ENCODE assay signal across 20 cellular contexts in genomic region chr14:72532686-72533454, GRCh38.
"Had no signal": no experiment of that assay in that cellular context is flagged by ENCODE, and none has a peak within 500 bp of the region (broad histone marks: within the 10 kb centered on the region; RNA-seq: fewer than 3 reads in every experiment).

No MANE protein-coding gene starts in this region.

- H3K36me3 Mint-ChIP-seq: mesothelial cell of epicardium had no signal

- H3K9me3 ChIP-seq: pancreas had no signal

- FAIRE-seq: astrocyte, bronchial epithelial cell, colon, endometrium, islet of Langerhans, pancreas, TTC549 had no signal

- H3K27me3 ChIP-seq: pancreas, sigmoid colon, upper lobe of left lung had no signal

- H3K4me3 Mint-ChIP-seq: mesothelial cell of epicardium; stimulated activated naive CD8-positive, alpha-beta T cell treated with anti-CD3 and anti-CD28 coated beads, Interleukin-15, Interleukin-2, amounts not matched to agents 100 ng/mL and 50 ng/mL, for 24 hours; WTC11 had no signal

- DNase-seq: activated CD4-positive, alpha-beta T cell treated with anti-CD3 and anti-CD28 coated beads for 4 hours; activated gamma-delta T cell treated with Interleukin-2 at 50 U/mL for 16 hours; activated T-cell treated with anti-CD3 and anti-CD28 coated beads, Interleukin-2, amount 50 U/mL, for 48 hours; left colon; lower lobe of right lung; pancreas; sigmoid colon; spleen; upper lobe of left lung had no signal

- H3K27ac ChIP-seq: lower lobe of right lung, pancreas, sigmoid colon, spleen, suprapubic skin, upper lobe of left lung had no signal

- H3K36me3 ChIP-seq: lower lobe of right lung, pancreas, sigmoid colon, spleen, suprapubic skin, upper lobe of left lung had no signal

- H3K4me1 ChIP-seq: pancreas, suprapubic skin had no signal

- ATAC-seq: left colon, lower lobe of right lung, pancreas, SK-N-SH treated with all-trans-retinoic acid at 6 μM for 48 hours, WTC11 had no signal

- H3K4me3 ChIP-seq: lower lobe of right lung, pancreas, sigmoid colon, spleen, suprapubic skin, upper lobe of left lung had no signal

- H3K27ac Mint-ChIP-seq: mesothelial cell of epicardium; stimulated activated naive CD8-positive, alpha-beta T cell treated with anti-CD3 and anti-CD28 coated beads, Interleukin-15, Interleukin-2, amounts not matched to agents 100 ng/mL and 50 ng/mL, for 24 hours; WTC11 had no signal
